ENCODE assay signal across 20 cellular contexts in the genomic region with DNA sequence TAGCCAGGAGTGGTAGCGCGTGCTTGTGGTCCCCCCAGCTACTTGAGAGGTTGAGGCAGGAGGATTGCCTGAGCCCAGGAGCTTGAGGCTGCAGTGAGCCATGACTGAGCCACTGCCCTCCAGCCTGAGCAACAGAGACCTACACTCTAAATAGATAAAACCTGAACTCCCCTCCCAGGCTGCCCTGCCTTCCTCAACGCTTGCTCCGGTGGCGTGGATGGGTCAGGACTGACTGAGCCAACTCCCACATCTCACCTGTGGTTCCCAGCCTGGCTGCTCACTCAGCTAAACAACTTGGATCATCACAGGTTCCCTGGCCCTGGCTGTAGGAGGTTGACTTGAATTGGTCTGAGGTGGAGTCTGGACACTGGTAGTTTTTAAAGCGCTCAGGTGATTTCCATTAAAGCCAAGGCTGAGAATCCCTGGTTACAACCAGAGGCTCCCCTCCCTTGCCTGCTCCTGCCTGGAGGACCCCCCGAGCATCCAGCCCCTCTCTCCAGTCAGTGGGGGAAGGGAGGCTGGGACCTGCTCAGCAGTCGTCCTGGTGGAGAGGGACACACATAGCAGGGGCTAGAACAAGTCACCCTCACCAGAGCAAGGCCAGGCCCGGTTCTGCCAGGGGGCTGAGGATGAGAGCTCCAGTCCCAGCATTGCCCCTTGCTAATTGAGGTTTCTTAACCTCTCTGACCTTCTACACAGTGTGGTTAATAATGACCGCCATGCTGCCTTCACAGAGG. TPM values are rescaled to one million over a fixed set of nuclear protein-coding genes. Genes with fewer than 3 reads are reported as not detected.
DNase-seq lines count a peak whose midpoint lies in the region; TF ChIP-seq lines count a peak whose summit lies in the region.
"Had no signal": no experiment of that assay in that cellular context is flagged by ENCODE, and none has a peak within 500 bp of the region (broad histone marks: within the 10 kb centered on the region; RNA-seq: fewer than 3 reads in every experiment).

No MANE protein-coding gene starts in this region.

- H3K27ac ChIP-seq in PC-9 = peak overlapping the region; percentile 95
- no peak overlapping the region for H3K27ac ChIP-seq in trophoblast cell (ENCODE audit: low read depth, low read length)
- H3K27ac ChIP-seq: cardiac muscle cell, lower lobe of right lung had no signal

- H3K79me2 ChIP-seq in PC-9 (ENCODE audit: low read depth) (no peaks in the 10 kb centered on the region), trophoblast cell (ENCODE audit: control insufficient read depth, insufficient read depth, low read length, poor library complexity) (no peaks in the 10 kb centered on the region)

- no peak overlapping the region for H3K14ac ChIP-seq in trophoblast cell (ENCODE audit: low read length)

- peaks cover 18% of the 10 kb centered on the region for H3K79me1 ChIP-seq in trophoblast cell (ENCODE audit: low read length)

- no peak overlapping the region for H2AK5ac ChIP-seq in trophoblast cell (ENCODE audit: low read length)

- H3K9me2 ChIP-seq in PC-9 (ENCODE audit: insufficient read depth) = no peaks in the 10 kb centered on the region

- H3K18ac ChIP-seq in trophoblast cell (ENCODE audit: low read length) = no peak overlapping the region

- POLR2A ChIA-PET in PC-9 (lab: Charles Lee; ENCODE audit: unreplicated experiment) = no interaction called here

- H3K23ac ChIP-seq in trophoblast cell (ENCODE audit: low read length) = no peak overlapping the region

- H2BK12ac ChIP-seq in trophoblast cell (ENCODE audit: low read length) = no peak overlapping the region

- no peak overlapping the region for H3K27ac Mint-ChIP-seq in endothelial cell (ENCODE audit: unreplicated experiment)
- H3K27ac Mint-ChIP-seq: CD8-positive, alpha-beta T cell; stimulated activated naive CD8-positive, alpha-beta T cell treated with anti-CD3 and anti-CD28 coated beads, Interleukin-15, Interleukin-2, amounts not matched to agents 100 ng/mL and 50 ng/mL, for 24 hours had no signal

- H3K4me3 ChIP-seq in PC-9 (no peak overlapping the region), trophoblast cell (ENCODE audit: low read depth, low read length) (no peak overlapping the region), HAP-1 (no peak overlapping the region)
- H3K4me3 ChIP-seq: cardiac muscle cell, lower lobe of right lung had no signal

- in situ Hi-C loops in HAP-1 (cut with MboI; ENCODE audit: low sequenced_read_pairs) = loop anchor here (5.0 kb wide), 1 partner anchor 251 kb away; no protein-coding TSS in a partner anchor

- H3K36me3 Mint-ChIP-seq in endothelial cell (ENCODE audit: low read depth, unreplicated experiment) = no peaks in the 10 kb centered on the region
- H3K36me3 Mint-ChIP-seq: CD8-positive, alpha-beta T cell had no signal

- H3K4me1 ChIP-seq in PC-9 (replicated peaks; ENCODE audit: insufficient read depth) (peaks cover 52% of the 10 kb centered on the region), trophoblast cell (ENCODE audit: control insufficient read depth in 1 of 2, insufficient read depth in 2 of 2, low read length in 2 of 2) (peaks cover 26 to 30% of the 10 kb centered on the region in 2 experiments), HAP-1 (peaks cover 3% of the 10 kb centered on the region; the same call in 1 of the 2 replicates)

- no peak overlapping the region for H2BK120ac ChIP-seq in trophoblast cell (ENCODE audit: insufficient read depth, low read length, poor library complexity)

- no CpG with 5 or more reads among the region's 10 CpGs for WGBS in trophoblast cell (ENCODE audit: extremely low coverage, insufficient coverage, insufficient read length)

- H3K36me3 ChIP-seq in PC-9 (ENCODE audit: low read depth) (no peaks in the 10 kb centered on the region), trophoblast cell (ENCODE audit: control insufficient read depth in 1 of 2, insufficient read depth in 2 of 2, low read length in 2 of 2) (no peaks in the 10 kb centered on the region), HAP-1 (replicated peaks) (no peaks in the 10 kb centered on the region)
- H3K36me3 ChIP-seq: cardiac muscle cell, lower lobe of right lung had no signal

- H3K4me2 ChIP-seq in PC-9 (no peak overlapping the region), trophoblast cell (ENCODE audit: low read length) (no peak overlapping the region)

- H3K9me3 ChIP-seq in PC-9 (ENCODE audit: insufficient read depth, low read depth) = no peaks in the 10 kb centered on the region
- H3K9me3 ChIP-seq in trophoblast cell (ENCODE audit: insufficient read depth, low read depth, low read length) = no peaks in the 10 kb centered on the region
- H3K9me3 ChIP-seq in HAP-1 = no peaks in the 10 kb centered on the region
- H3K9me3 ChIP-seq: lower lobe of right lung had no signal

- no peak overlapping the region for H3K9ac ChIP-seq in trophoblast cell (ENCODE audit: low read length)

- peaks cover 47% of the 10 kb centered on the region for H3F3A ChIP-seq in PC-9 (ENCODE audit: insufficient read depth, low read depth)

- no peaks in the 10 kb centered on the region for H4K20me1 ChIP-seq in PC-9 (ENCODE audit: insufficient read depth)

- H3K4me3 Mint-ChIP-seq in endothelial cell (ENCODE audit: unreplicated experiment) = no peak overlapping the region
- H3K4me3 Mint-ChIP-seq: CD8-positive, alpha-beta T cell; naive B cell; stimulated activated naive CD8-positive, alpha-beta T cell treated with anti-CD3 and anti-CD28 coated beads, Interleukin-15, Interleukin-2, amounts not matched to agents 100 ng/mL and 50 ng/mL, for 24 hours had no signal

- no peak overlapping the region for H4K91ac ChIP-seq in trophoblast cell (ENCODE audit: low read depth, low read length)

- no TSS peak for BruUV-seq in PC-9 (replicated peaks; lab: Mats Ljungman, UMichigan)

- DNase-seq in NCI-H82 (lab: John Stamatoyannopoulos, UW) = peak; percentile 28
- no peak for DNase-seq in NCI-H82 treated with DMSO at 0.1 percent for 48 hours (lab: John Stamatoyannopoulos, UW; ENCODE audit: unreplicated experiment)
- DNase-seq in PC-9 = no peak
- DNase-seq in endothelial cell (ENCODE audit: low spot score) = no peak
- no peak for DNase-seq in trophoblast cell
- DNase-seq in HAP-1 (ENCODE audit: low spot score in 2 of 2) = no peak
- DNase-seq in DMS114 treated with DMSO at 0.1 percent for 48 hours (lab: John Stamatoyannopoulos, UW; ENCODE audit: unreplicated experiment) = no peak
- DNase-seq in effector CD8-positive, alpha-beta T cell (lab: John Stamatoyannopoulos, UW) = no peak
- DNase-seq: activated CD4-positive, alpha-beta T cell treated with anti-CD3 and anti-CD28 coated beads, Interleukin-2, amount 50 U/mL, for 48 hours; CD8-positive, alpha-beta T cell; EL; foreskin melanocyte; GOT3; MM.1S; naive B cell; NCI-H1930; NCI-H510A treated with DMSO at 0.1 percent for 48 hours had no signal

- H3K27me3 ChIP-seq in PC-9 (ENCODE audit: insufficient read depth, low read depth) = no peaks in the 10 kb centered on the region
- no peaks in the 10 kb centered on the region for H3K27me3 ChIP-seq in trophoblast cell (ENCODE audit: insufficient read depth, low read length)
- no peaks in the 10 kb centered on the region for H3K27me3 ChIP-seq in HAP-1 (ENCODE audit: low read depth)
- H3K27me3 ChIP-seq: cardiac muscle cell had no signal

- peaks cover 3% of the 10 kb centered on the region for H3K27me3 Mint-ChIP-seq in endothelial cell (ENCODE audit: unreplicated experiment)

- TF ChIP-seq CTCF in PC-9 (conservative IDR thresholded peaks at IDR 0.05) (no peak), endothelial cell (IDR thresholded peaks at IDR 0.05; ENCODE audit: unreplicated experiment) (peak; percentile 34)

- H3K9me3 Mint-ChIP-seq in endothelial cell (ENCODE audit: unreplicated experiment) = no peaks in the 10 kb centered on the region
- H3K9me3 Mint-ChIP-seq: CD8-positive, alpha-beta T cell; stimulated activated naive CD8-positive, alpha-beta T cell treated with anti-CD3 and anti-CD28 coated beads, Interleukin-15, Interleukin-2, amounts not matched to agents 100 ng/mL and 50 ng/mL, for 24 hours had no signal

- no peak overlapping the region for H2BK5ac ChIP-seq in trophoblast cell (ENCODE audit: low read depth, low read length, poor library complexity)

- intact Hi-C loops in PC-9 (cut with micrococcal nuclease; ENCODE audit: unreplicated experiment) = loop anchor here (5.0 to 10.0 kb wide), 3 partner anchors 239 to 639 kb away; a partner anchor contains a TSS

- CTCF ChIA-PET in PC-9 (lab: Charles Lee) = interaction anchor here (0.6 kb wide), 1 partner anchor 291 kb away, joined by 3 read pairs; no protein-coding TSS in a partner anchor

- H2AFZ ChIP-seq in PC-9 (no peak overlapping the region), trophoblast cell (ENCODE audit: insufficient read depth, low read length, poor library complexity) (no peak overlapping the region)

- no peak overlapping the region for H4K12ac ChIP-seq in trophoblast cell (ENCODE audit: low read depth, low read length)

- peak overlapping the region; percentile 31 for H4K8ac ChIP-seq in trophoblast cell (ENCODE audit: low read depth, low read length)

- H3K4ac ChIP-seq in trophoblast cell (ENCODE audit: low read depth, low read length) = no peak overlapping the region

- H3K4me1 Mint-ChIP-seq in endothelial cell (ENCODE audit: unreplicated experiment) = peaks cover 9% of the 10 kb centered on the region

RNA-seq across cellular contexts. Expression of a gene that starts 47.0 kb away (rescaled TPM):
- total RNA-seq in PC-9 (2021) = 23.8 and 24.8 TPM in 2 replicates
- 19.5 TPM for total RNA-seq in endothelial cell (ENCODE audit: unreplicated experiment)
- 20.9 and 23.2 TPM in 2 replicates for polyA plus RNA-seq in trophoblast cell (2013)
